Comparison of ENCODE assay signal across 8 cellular contexts in the genomic region with DNA sequence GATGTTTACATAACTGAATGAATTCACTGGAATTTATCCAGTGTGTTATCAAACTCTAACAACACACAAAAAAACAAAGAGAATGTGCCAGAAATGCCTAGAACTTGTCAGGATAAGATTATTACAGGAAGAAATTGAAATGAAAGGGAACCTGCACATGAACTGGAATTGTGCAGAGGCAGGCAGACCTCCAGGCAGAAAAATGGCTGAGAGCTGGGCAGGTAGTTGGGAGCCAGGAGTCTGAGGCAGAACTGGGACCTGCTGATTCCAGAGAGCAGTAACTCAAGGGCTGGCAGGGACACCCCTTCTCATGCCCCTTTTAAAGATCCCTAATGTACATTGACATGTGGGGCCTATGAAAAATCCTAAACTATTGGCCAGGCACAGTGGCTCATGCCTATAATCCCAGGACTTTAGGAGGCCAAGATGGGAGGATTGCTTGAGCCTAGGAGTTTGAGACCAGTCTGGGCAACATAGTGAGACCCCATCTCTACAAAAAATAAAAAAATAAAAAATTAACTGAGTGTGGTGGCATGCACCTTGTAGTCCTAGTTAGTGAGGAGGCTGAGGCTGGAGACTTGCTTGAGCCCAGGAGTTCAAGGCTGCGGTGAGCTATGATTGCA. TPM values are rescaled to one million over a fixed set of nuclear protein-coding genes. Genes with fewer than 3 reads are reported as not detected.
A peak's percentile ranks its signal among the peaks of the same experiment; 100 is the strongest.
DNase-seq lines count a peak whose midpoint lies in the region; ATAC-seq and TF ChIP-seq lines count a peak whose summit lies in the region.

No MANE protein-coding gene starts in this region.

- H3K27ac Mint-ChIP-seq in T-helper 17 cell = peak overlapping the region; percentile 97

- H3K36me3 Mint-ChIP-seq in T-helper 17 cell (ENCODE audit: low read depth) = peaks cover 8% of the 10 kb centered on the region

- no peak for DNase-seq in GM23248
- no peak for DNase-seq in T-helper 17 cell
- no peak for DNase-seq in foreskin fibroblast
- no peak for DNase-seq in epidermal melanocyte (ENCODE audit: insufficient read length, low spot score)
- no peak for DNase-seq in DMS153 treated with DMSO at 0.1 percent for 48 hours (lab: John Stamatoyannopoulos, UW; ENCODE audit: unreplicated experiment)
- DNase-seq in GM13976 (ENCODE audit: low spot score) = no peak

- H3F3A ChIP-seq in GM23248 (ENCODE audit: insufficient read depth) = no peaks in the 10 kb centered on the region

- H3K27me3 ChIP-seq in GM23248 (replicated peaks; ENCODE audit: insufficient read depth) (no peaks in the 10 kb centered on the region), skeletal muscle satellite cell (ENCODE audit: control insufficient read depth, insufficient read depth, low read length) (no peaks in the 10 kb centered on the region)

- ATAC-seq in T-helper 17 cell (no peak), GM18502 (IDR thresholded peaks at IDR 0.05; ENCODE audit: poor library complexity, unreplicated experiment) (no peak)

- H4K20me1 ChIP-seq in GM23248 (ENCODE audit: insufficient read depth) = no peaks in the 10 kb centered on the region

- no peaks in the 10 kb centered on the region for H3K27me3 Mint-ChIP-seq in T-helper 17 cell

- peak overlapping the region; percentile 50 for H3K27ac ChIP-seq in GM23248

- TF ChIP-seq CTCF in foreskin fibroblast (IDR thresholded peaks at IDR 0.05; ENCODE audit: low read depth, low read length) = no peak
- TF ChIP-seq CTCF in GM13976 (IDR thresholded peaks at IDR 0.05; ENCODE audit: borderline replicate concordance, control extremely low read depth, extremely low read depth, insufficient read depth, missing control alignments) = no peak

- peak overlapping the region; percentile 98 for H2AFZ ChIP-seq in GM23248

- in situ Hi-C loops in GM23248 (cut with MboI) = no loop called here
- in situ Hi-C loops in GM13976 (cut with MboI; ENCODE audit: low sequenced_read_pairs, unreplicated experiment) = no loop called here

- H3K9ac ChIP-seq in GM23248 (peak overlapping the region; percentile 79), skeletal muscle satellite cell (ENCODE audit: low read depth, low read length) (peak overlapping the region; percentile 83)

- H3K36me3 ChIP-seq in GM23248 (ENCODE audit: low read depth) = 0 out of 2 replicates have a peak, but pooled peaks cover 3% of the 10 kb centered on the region
- peaks cover 7% of the 10 kb centered on the region for H3K36me3 ChIP-seq in skeletal muscle satellite cell (ENCODE audit: insufficient read depth, low read length)

- peak overlapping the region; percentile 93 for H3K4me2 ChIP-seq in GM23248 (ENCODE audit: unreplicated experiment)
- peak overlapping the region; percentile 81 for H3K4me2 ChIP-seq in skeletal muscle satellite cell (ENCODE audit: low read length)

- 94 to 100% methylated on average over 1 of the region's 1 CpG for WGBS in GM23248 (ENCODE audit: low coverage in 1 of 2, low lambda C conversion rate in 2 of 2, missing lambda C conversion rate in 2 of 2), 2 experiments

- H3K4me1 Mint-ChIP-seq in T-helper 17 cell = peaks cover 55% of the 10 kb centered on the region

- no peaks in the 10 kb centered on the region for H3K9me2 ChIP-seq in GM23248 (ENCODE audit: insufficient read depth)

- H3K9me3 ChIP-seq in GM23248 (ENCODE audit: low read depth) (no peaks in the 10 kb centered on the region), T-helper 17 cell (ENCODE audit: control insufficient read depth, low read length, poor library complexity, severe bottlenecking) (no peaks in the 10 kb centered on the region), skeletal muscle satellite cell (replicated peaks; ENCODE audit: low read length) (no peaks in the 10 kb centered on the region)

- H3K4me3 ChIP-seq in GM23248 (peak overlapping the region; percentile 99), foreskin fibroblast (ENCODE audit: low read depth in 1 of 2, low read length in 2 of 2) (peak overlapping the region; percentile 76 to 81), skeletal muscle satellite cell (ENCODE audit: low read length) (peak overlapping the region; percentile 88)

- peak overlapping the region; percentile 98 for H3K4me3 Mint-ChIP-seq in T-helper 17 cell

- H3K79me2 ChIP-seq in GM23248 (ENCODE audit: insufficient read depth) = 0 out of 2 replicates have a peak, but pooled peaks cover 8% of the 10 kb centered on the region

- peaks cover 5% of the 10 kb centered on the region for H3K4me1 ChIP-seq in GM23248 (ENCODE audit: insufficient read depth)
- peaks cover 11% of the 10 kb centered on the region for H3K4me1 ChIP-seq in skeletal muscle satellite cell (ENCODE audit: control insufficient read depth, insufficient read depth, low read length)

RNA-seq across cellular contexts. Expression of gene SP110, which starts 0.7 kb away (rescaled TPM):
- 11.6 and 24.3 TPM in 2 replicates for total RNA-seq in GM23248 (2014; rRNA removed; shearing (Covaris generic))
- polyA plus RNA-seq in GM23248 (2016; fragmentation: Nextera tagmentation; extraction: Ambion mirVana) = 11.1 and 13.4 TPM in 2 replicates
- total RNA-seq in T-helper 17 cell = 10 to 100 TPM; 72.5 to 77.1 TPM
- 8.6 and 10.7 TPM in 2 replicates for total RNA-seq in skeletal muscle satellite cell (2012; rRNA removed)

RNA-seq across cellular contexts. Expression of gene SP140, which starts 5.1 kb away (rescaled TPM):
- total RNA-seq in GM23248 (2014; rRNA removed; shearing (Covaris generic)) = not detected in 2 replicates
- polyA plus RNA-seq in GM23248 (2016; fragmentation: Nextera tagmentation; extraction: Ambion mirVana) = 0.53 TPM in 1 of 2 replicates, not detected in the other
- 10 to 100 TPM; 67.2 to 68.2 TPM for total RNA-seq in T-helper 17 cell
- 0.44 and 0.51 TPM in 2 replicates for total RNA-seq in skeletal muscle satellite cell (2012; rRNA removed)

Comparison
In these comparisons a context has a peak if more than half of its experiments do, and no peak if none do; other contexts are left out.
1. RNA of gene SP140, which starts 5.1 kb away (total RNA-seq): 67.2 to 68.2 TPM in T-helper 17 cell; not detected in GM23248; every median in the first group is over 10 times any median in the second.
2. Peak in every context shown above with its lines, with median percentiles within 50 percentile points of each other: H3K4me3 ChIP-seq.